8 cellular contexts compared by ENCODE assay signal in the genomic region with DNA sequence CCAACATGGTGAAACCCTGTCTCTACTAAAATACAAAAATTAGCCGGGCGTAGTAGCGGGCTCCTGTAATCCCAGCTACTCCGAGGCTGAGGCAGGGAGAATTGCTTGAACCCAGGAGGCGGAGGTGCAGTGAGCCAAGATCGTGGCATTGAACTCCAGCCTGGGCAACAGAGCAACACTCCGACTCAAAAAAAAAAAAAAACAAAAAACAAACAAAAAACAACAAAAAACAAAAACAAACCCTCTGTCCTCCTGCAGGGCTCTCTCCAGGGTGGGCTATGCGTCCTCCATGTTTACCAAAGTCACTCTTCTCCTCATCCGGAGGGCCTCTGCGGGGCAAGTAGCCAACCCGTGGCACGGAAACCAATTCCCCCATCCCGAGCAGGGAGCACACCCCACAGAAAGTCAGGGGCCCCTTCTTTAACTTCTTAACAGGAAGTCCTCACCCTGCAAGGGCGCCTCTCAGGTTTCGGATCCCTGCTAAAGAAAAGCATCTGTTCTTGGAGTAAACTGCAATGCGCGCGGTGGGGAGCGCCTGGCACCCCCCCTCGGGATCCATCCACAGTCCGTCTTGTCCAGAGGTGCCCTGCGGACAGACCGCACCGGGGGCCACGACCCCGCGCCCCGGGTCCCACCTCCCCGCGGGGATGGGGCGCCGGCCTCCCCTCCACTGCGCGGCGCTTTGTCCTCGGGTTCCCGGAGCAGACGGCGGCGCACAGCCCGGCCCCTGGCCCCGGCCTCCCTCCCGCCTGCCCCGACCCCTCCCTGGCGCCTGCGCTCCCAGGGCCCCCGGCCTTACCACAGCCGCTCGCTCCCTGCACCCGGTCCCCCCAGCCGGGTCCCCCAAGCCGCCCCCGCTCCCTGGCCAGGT. TPM values are rescaled to one million over a fixed set of nuclear protein-coding genes. Genes with fewer than 3 reads are reported as not detected.
DNase-seq lines count a peak whose midpoint lies in the region; ATAC-seq, FAIRE-seq and TF ChIP-seq lines count a peak whose summit lies in the region.

No MANE protein-coding gene starts in this region.

- H3K9me3 Mint-ChIP-seq in activated naive CD8-positive, alpha-beta T cell treated with anti-CD3 and anti-CD28 coated beads, Interleukin-2, amount 10 ng/mL, durations not matched to agents 7 days and 5 days: no peaks in the 10 kb centered on the region

- intact Hi-C loops in PC-9 (cut with micrococcal nuclease; ENCODE audit: unreplicated experiment) (no loop called here), heart left ventricle (cut with DNase I) (loop anchor here in 7 of 10 donors (5.0 kb wide), 3 partner anchors 50 to 175 kb away; no protein-coding TSS in a partner anchor), prostate gland (cut with DNase I) (loop anchor here (5.0 kb wide), 1 partner anchor 160 kb away; no protein-coding TSS in a partner anchor)

- BruUV-seq in PC-9 (replicated peaks; lab: Mats Ljungman, UMichigan): no TSS peak

- CTCF ChIA-PET in HEK293 (lab: Yijun Ruan, JAX): interaction anchor here (0.7 kb wide), 1 partner anchor 166 kb away, joined by 3 read pairs; no protein-coding TSS in a partner anchor
- CTCF ChIA-PET in PC-9 (lab: Charles Lee): no interaction called here

- FAIRE-seq in D721Med (lab: Jason Lieb, UNC): no peak

- H3K9me2 ChIP-seq in PC-9 (ENCODE audit: insufficient read depth): no peaks in the 10 kb centered on the region

- H3K27me3 Mint-ChIP-seq in activated naive CD8-positive, alpha-beta T cell treated with anti-CD3 and anti-CD28 coated beads, Interleukin-2, amount 10 ng/mL, durations not matched to agents 7 days and 5 days: no peaks in the 10 kb centered on the region

- H3K4me1 Mint-ChIP-seq in activated naive CD8-positive, alpha-beta T cell treated with anti-CD3 and anti-CD28 coated beads, Interleukin-2, amount 10 ng/mL, durations not matched to agents 7 days and 5 days: peaks cover 37% of the 10 kb centered on the region

- H3K27ac ChIP-seq in HEK293 (ENCODE audit: extremely low read depth, low read depth, low read length) (peak overlapping the region; percentile 86), PC-9 (no peak overlapping the region), heart left ventricle (peak overlapping the region; percentile 90 to 100 (median 98)), prostate gland (peak overlapping the region; percentile 79 to 84)

- H3K36me3 ChIP-seq in HEK293 (ENCODE audit: control insufficient read depth in 2 of 2, insufficient read depth in 1 of 2, low read length in 2 of 2): no peaks in the 10 kb centered on the region; a peak in 1 of 3 replicates
- H3K36me3 ChIP-seq in PC-9 (ENCODE audit: low read depth): no peaks in the 10 kb centered on the region
- H3K36me3 ChIP-seq in heart left ventricle: peaks cover 0 to 6% (median 0%) of the 10 kb centered on the region in 9 donors
- H3K36me3 ChIP-seq in prostate gland: no peaks in the 10 kb centered on the region

- TF ChIP-seq POLR2A in heart left ventricle (IDR thresholded peaks at IDR 0.05) (no peak), prostate gland (IDR thresholded peaks at IDR 0.05) (no peak)

- peaks cover 21% of the 10 kb centered on the region for H3F3A ChIP-seq in PC-9 (ENCODE audit: insufficient read depth, low read depth)

- peak; percentile 13 for DNase-seq in D721Med (ENCODE audit: insufficient read length, low spot score)
- no peak for DNase-seq in PC-9
- DNase-seq in activated naive CD8-positive, alpha-beta T cell treated with anti-CD3 and anti-CD28 coated beads, Interleukin-2, amount 10 ng/mL, durations not matched to agents 7 days and 5 days: peak; percentile 68
- peak in 2 of 5 donors; percentile 52 to 57 for DNase-seq in heart left ventricle
- no peak for DNase-seq in prostate gland (ENCODE audit: low spot score)
- DNase-seq in HPDE6-E6E7 (ENCODE audit: extremely low spot score): no peak
- no peak for DNase-seq in NCI-H146 (lab: John Stamatoyannopoulos, UW)

- H3K27me3 ChIP-seq in PC-9 (ENCODE audit: insufficient read depth, low read depth): no peaks in the 10 kb centered on the region
- no peaks in the 10 kb centered on the region for H3K27me3 ChIP-seq in heart left ventricle
- H3K27me3 ChIP-seq in prostate gland (replicated peaks; ENCODE audit: insufficient read depth): no peaks in the 10 kb centered on the region

- peak overlapping the region; percentile 96 for H3K27ac Mint-ChIP-seq in activated naive CD8-positive, alpha-beta T cell treated with anti-CD3 and anti-CD28 coated beads, Interleukin-2, amount 10 ng/mL, durations not matched to agents 7 days and 5 days

- H3K9me3 ChIP-seq in HEK293 (ENCODE audit: control insufficient read depth, insufficient read depth, low read depth, low read length) (no peaks in the 10 kb centered on the region), PC-9 (ENCODE audit: insufficient read depth, low read depth) (no peaks in the 10 kb centered on the region), heart left ventricle (no peaks in the 10 kb centered on the region), prostate gland (no peaks in the 10 kb centered on the region)

- peak; percentile 48 for ATAC-seq in activated naive CD8-positive, alpha-beta T cell treated with anti-CD3 and anti-CD28 coated beads, Interleukin-2, amount 10 ng/mL, durations not matched to agents 7 days and 5 days (ENCODE audit: low read depth)
- ATAC-seq in heart left ventricle: peak in 2 of 4 donors; percentile 1 to 4

- peak overlapping the region; percentile 73 for H3K4me3 ChIP-seq in HEK293 (ENCODE audit: low read depth, low read length)
- H3K4me3 ChIP-seq in PC-9: peak overlapping the region; percentile 81
- H3K4me3 ChIP-seq in heart left ventricle: peak overlapping the region; percentile 57 to 100 (median 92)
- H3K4me3 ChIP-seq in prostate gland: peak overlapping the region; percentile 59 to 65

- H4K20me1 ChIP-seq in PC-9 (ENCODE audit: insufficient read depth): no peaks in the 10 kb centered on the region

- H3K79me2 ChIP-seq in PC-9 (ENCODE audit: low read depth): peaks cover 7% of the 10 kb centered on the region; the same call in 1 of the 2 replicates

- peak overlapping the region; percentile 100 for H3K4me3 Mint-ChIP-seq in activated naive CD8-positive, alpha-beta T cell treated with anti-CD3 and anti-CD28 coated beads, Interleukin-2, amount 10 ng/mL, durations not matched to agents 7 days and 5 days

- 2 to 6% (median 5%) methylated on average over 35 to 53 of the region's 53 CpGs for WGBS in heart left ventricle, 4 donors
- 6% methylated on average over 48 of the region's 53 CpGs for WGBS in prostate gland

- POLR2A ChIA-PET in HEK293 (lab: Yijun Ruan, JAX): interaction anchor here (1.2 kb wide), 1 partner anchor 25 kb away, joined by 3 read pairs; a partner anchor contains a TSS
- POLR2A ChIA-PET in PC-9 (lab: Charles Lee; ENCODE audit: unreplicated experiment): no interaction called here
- POLR2A ChIA-PET in activated naive CD8-positive, alpha-beta T cell treated with anti-CD3 and anti-CD28 coated beads, Interleukin-2, amount 10 ng/mL, durations not matched to agents 7 days and 5 days (lab: Charles Lee): interaction anchor here (2.7 kb wide), 1 partner anchor 25 kb away, joined by 13 read pairs; a partner anchor contains a TSS

- H3K36me3 Mint-ChIP-seq in activated naive CD8-positive, alpha-beta T cell treated with anti-CD3 and anti-CD28 coated beads, Interleukin-2, amount 10 ng/mL, durations not matched to agents 7 days and 5 days: peaks cover 9% of the 10 kb centered on the region

- TF ChIP-seq CTCF in D721Med (IDR thresholded peaks at IDR 0.05; ENCODE audit: insufficient read depth, missing control alignments): no peak
- TF ChIP-seq CTCF in HEK293 (tag by site-specific recombination; IDR thresholded peaks at IDR 0.05): no peak
- no peak for TF ChIP-seq CTCF in PC-9 (conservative IDR thresholded peaks at IDR 0.05)
- peak in 2 of 12 donors; percentile 9 to 17 for TF ChIP-seq CTCF in heart left ventricle (IDR thresholded peaks at IDR 0.05)
- no peak for TF ChIP-seq CTCF in prostate gland (IDR thresholded peaks at IDR 0.05)

- peak overlapping the region; percentile 85 for H3K4me2 ChIP-seq in PC-9

- H3K4me1 ChIP-seq in HEK293 (ENCODE audit: control insufficient read depth, insufficient read depth, low read length): peaks cover 33% of the 10 kb centered on the region
- H3K4me1 ChIP-seq in PC-9 (replicated peaks; ENCODE audit: insufficient read depth): peaks cover 43% of the 10 kb centered on the region
- H3K4me1 ChIP-seq in heart left ventricle: peaks cover 9 to 91% (median 63%) of the 10 kb centered on the region in 12 donors
- peaks cover 5% of the 10 kb centered on the region for H3K4me1 ChIP-seq in prostate gland (replicated peaks)

- peak overlapping the region; percentile 80 for H2AFZ ChIP-seq in PC-9

TF ChIP-seq in HEK293, 187 proteins besides CTCF, POLR2A, EP300 and RAD21 (continues in another document):
- TF ChIP-seq ZIC2 (tag by site-specific recombination; IDR thresholded peaks at IDR 0.05): peak; percentile 80
- no peak for TF ChIP-seq GLI2 (tag by site-specific recombination; IDR thresholded peaks at IDR 0.05; ENCODE audit: borderline replicate concordance, low read depth)
- TF ChIP-seq ZEB2 (tag by site-specific recombination; IDR thresholded peaks at IDR 0.05): peak; percentile 7; the same call in 1 of the 2 replicates
- TF ChIP-seq ZNF112 (tag by site-specific recombination; IDR thresholded peaks at IDR 0.05): no peak
- TF ChIP-seq ZNF600 (tag by site-specific recombination; IDR thresholded peaks at IDR 0.05): 0 out of 2 replicates have a peak, but pooled peaks have one; percentile 20
- TF ChIP-seq ZBTB48 (tag by site-specific recombination; IDR thresholded peaks at IDR 0.05): peak; percentile 80
- TF ChIP-seq, protein P1, sequence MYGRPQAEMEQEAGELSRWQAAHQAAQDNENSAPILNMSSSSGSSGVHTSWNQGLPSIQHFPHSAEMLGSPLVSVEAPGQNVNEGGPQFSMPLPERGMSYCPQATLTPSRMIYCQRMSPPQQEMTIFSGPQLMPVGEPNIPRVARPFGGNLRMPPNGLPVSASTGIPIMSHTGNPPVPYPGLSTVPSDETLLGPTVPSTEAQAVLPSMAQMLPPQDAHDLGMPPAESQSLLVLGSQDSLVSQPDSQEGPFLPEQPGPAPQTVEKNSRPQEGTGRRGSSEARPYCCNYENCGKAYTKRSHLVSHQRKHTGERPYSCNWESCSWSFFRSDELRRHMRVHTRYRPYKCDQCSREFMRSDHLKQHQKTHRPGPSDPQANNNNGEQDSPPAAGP (tag by site-specific recombination; IDR thresholded peaks at IDR 0.05): 0 out of 2 replicates have a peak, but pooled peaks have one; percentile 24

RNA-seq across cellular contexts. Expression of a gene that starts 0.7 kb away (rescaled TPM):
- 24.9 and 25.9 TPM in 2 replicates for total RNA-seq in PC-9 (2021)
- total RNA-seq in activated naive CD8-positive, alpha-beta T cell treated with anti-CD3 and anti-CD28 coated beads, Interleukin-2, amount 10 ng/mL, durations not matched to agents 7 days and 5 days: 10 to 100 TPM; 90.8 to 94.9 TPM
- 100 to 1,000 TPM in 1 of 9 donors, 10 to 100 TPM in 8; 52.6 to 125 (median 72.3) TPM for total RNA-seq in heart left ventricle
- 100 to 1,000 TPM in 1 of 2 donors, 10 to 100 TPM in 1; 17.8 to 114 TPM for polyA plus RNA-seq in heart left ventricle
- 10 to 100 TPM; 10.2 to 18.0 TPM for total RNA-seq in prostate gland

RNA-seq across cellular contexts. Expression of a gene that starts 25.1 kb away (rescaled TPM):
- total RNA-seq in PC-9 (2021): 40.3 and 41.4 TPM in 2 replicates
- 10 to 100 TPM; 47.2 to 49.1 TPM for total RNA-seq in activated naive CD8-positive, alpha-beta T cell treated with anti-CD3 and anti-CD28 coated beads, Interleukin-2, amount 10 ng/mL, durations not matched to agents 7 days and 5 days
- total RNA-seq in heart left ventricle: 10 to 100 TPM; 14.0 to 30.7 (median 18.6) TPM
- polyA plus RNA-seq in heart left ventricle: 10 to 100 TPM in 1 of 2 donors, 1 to 10 TPM in 1; 9.4 to 18.9 TPM
- 10 to 100 TPM; 16.0 to 30.7 TPM for total RNA-seq in prostate gland

Comparison
In these comparisons a context has a peak if more than half of its experiments do, and no peak if none do; other contexts are left out.
1. DNase-seq: peak in D721Med (single experiment) and activated naive CD8-positive, alpha-beta T cell treated with anti-CD3 and anti-CD28 coated beads, Interleukin-2, amount 10 ng/mL, durations not matched to agents 7 days and 5 days (single experiment); none in PC-9 (0 of 2), prostate gland (single experiment), HPDE6-E6E7 (single experiment) and NCI-H146 (single experiment).
2. Peak in every context shown above with its lines, with median percentiles within 50 percentile points of each other: H3K4me3 ChIP-seq.